ENCODE assay signal across 8 cellular contexts in the genomic region with DNA sequence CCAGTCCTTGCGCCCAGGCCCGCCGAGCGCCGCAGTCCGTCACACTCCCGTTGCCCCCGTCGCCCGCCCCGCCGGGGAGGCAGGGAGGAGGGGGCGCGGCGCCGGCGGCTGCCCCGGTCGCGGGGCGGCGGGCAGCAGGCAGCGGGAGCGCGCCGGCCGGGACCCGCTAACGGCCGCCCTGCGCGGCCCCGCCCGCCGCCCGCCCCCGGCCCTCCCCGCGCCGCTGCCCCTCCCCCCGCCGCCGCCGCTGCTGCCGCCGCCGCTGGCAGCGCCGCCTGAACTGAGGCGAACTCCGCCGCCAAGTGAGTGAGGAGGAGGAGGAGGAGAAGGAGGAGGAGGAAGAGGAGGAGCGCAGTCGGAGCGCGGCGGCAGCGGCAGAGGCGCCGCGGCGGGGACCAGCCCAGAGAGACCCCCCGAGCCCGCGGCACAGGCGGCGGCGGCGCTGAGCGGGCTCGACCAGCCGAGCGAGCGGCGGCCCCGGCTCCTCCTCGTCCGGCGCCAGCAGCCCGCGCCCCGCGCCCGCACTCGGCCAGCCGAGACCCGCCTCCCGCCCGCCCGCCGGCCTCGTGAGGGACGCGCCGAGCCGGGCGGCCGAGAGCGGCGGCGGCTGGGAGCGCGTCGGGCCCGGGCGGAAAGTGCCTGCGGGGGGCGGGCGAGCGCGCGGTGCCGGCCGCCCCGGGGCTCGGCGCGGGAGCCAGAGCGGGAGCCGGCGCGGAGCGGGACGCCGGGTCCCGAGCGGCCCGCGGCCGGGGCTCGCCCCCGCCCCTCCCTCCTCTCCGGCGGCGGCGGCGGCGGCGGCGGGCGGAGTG. TPM values are rescaled to one million over a fixed set of nuclear protein-coding genes. Genes with fewer than 3 reads are reported as not detected.
A peak's percentile ranks its signal among the peaks of the same experiment; 100 is the strongest.
DNase-seq lines count a peak whose midpoint lies in the region; ATAC-seq and TF ChIP-seq lines count a peak whose summit lies in the region.

A gene (plus strand): TSS at position 352 of the 809 bp plus-strand sequence. CDS start 476 bp downstream, outside the sequence.

- POLR2A ChIA-PET in OCI-LY7 (lab: Charles Lee), result interaction anchor here (0.6 to 1.3 kb wide), 4 partner anchors 8 to 427 kb away, joined by 3 to 9 read pairs (median 5); no protein-coding TSS in a partner anchor

- DNase-seq in AG08396 (ENCODE audit: low spot score) (peak; percentile 81), OCI-LY7 (ENCODE audit: low spot score) (peak; percentile 75), esophagus squamous epithelium (lab: John Stamatoyannopoulos, UW) (peak; percentile 11), naive B cell (peak; percentile 76)
- DNase-seq in activated T-cell treated with anti-CD3 and anti-CD28 coated beads, Interleukin-2, amount 50 U/mL, for 4 hours, result peak; percentile 83
- peak; percentile 67 to 86 for DNase-seq in stimulated activated effector memory CD8-positive, alpha-beta T cell treated with anti-CD3 and anti-CD28 coated beads, Interleukin-12 subunit alpha, Interleukin-12 subunit beta, amount 100 ng/mL, for 72 hours (ENCODE audit: low spot score in 2 of 2)

- H3K36me3 Mint-ChIP-seq in activated T-cell treated with anti-CD3 and anti-CD28 coated beads, Interleukin-2, amount 50 U/mL, for 4 hours (ENCODE audit: insufficient read depth), result no peaks in the 10 kb centered on the region
- no peaks in the 10 kb centered on the region for H3K36me3 Mint-ChIP-seq in naive B cell
- peaks cover 13% of the 10 kb centered on the region for H3K36me3 Mint-ChIP-seq in stimulated activated effector memory CD8-positive, alpha-beta T cell treated with anti-CD3 and anti-CD28 coated beads, Interleukin-12 subunit alpha, Interleukin-12 subunit beta, amount 100 ng/mL, for 72 hours

- peak; percentile 33 for ATAC-seq in HG03159 (IDR thresholded peaks at IDR 0.05; ENCODE audit: unreplicated experiment)
- peak; percentile 58 to 63 for ATAC-seq in activated T-cell treated with anti-CD3 and anti-CD28 coated beads, Interleukin-2, amount 50 U/mL, for 4 hours
- ATAC-seq in naive B cell (ENCODE audit: low read depth in 2 of 2), result peak; percentile 37 to 39
- ATAC-seq in stimulated activated effector memory CD8-positive, alpha-beta T cell treated with anti-CD3 and anti-CD28 coated beads, Interleukin-12 subunit alpha, Interleukin-12 subunit beta, amount 100 ng/mL, for 72 hours, result peak; percentile 69

- H3K27me3 Mint-ChIP-seq in activated T-cell treated with anti-CD3 and anti-CD28 coated beads, Interleukin-2, amount 50 U/mL, for 4 hours (ENCODE audit: low read depth), result no peaks in the 10 kb centered on the region
- H3K27me3 Mint-ChIP-seq in naive B cell, result peaks cover 0 to 5% (median 3%) of the 10 kb centered on the region in 3 donors

- BruUV-seq in OCI-LY7 (replicated peaks; lab: Mats Ljungman, UMichigan), result no TSS peak

- H3K36me3 ChIP-seq in OCI-LY7 (ENCODE audit: insufficient read depth, low read length), result no peaks in the 10 kb centered on the region
- H3K36me3 ChIP-seq in esophagus squamous epithelium, result no peaks in the 10 kb centered on the region

- H3K9me2 ChIP-seq in OCI-LY7 (ENCODE audit: insufficient read depth, low read length), result no peaks in the 10 kb centered on the region

- H3K9me3 ChIP-seq in OCI-LY7 (ENCODE audit: low read length) (no peaks in the 10 kb centered on the region), esophagus squamous epithelium (no peaks in the 10 kb centered on the region)

- H3K4me1 ChIP-seq in OCI-LY7 (ENCODE audit: insufficient read depth, low read length, poor library complexity, severe bottlenecking) (peaks cover 18% of the 10 kb centered on the region), esophagus squamous epithelium (peaks cover 0 to 36% (median 9%) of the 10 kb centered on the region in 3 donors)

- no peaks in the 10 kb centered on the region for H3K27me3 ChIP-seq in esophagus squamous epithelium

- TF ChIP-seq CTCF in OCI-LY7 (conservative IDR thresholded peaks at IDR 0.05; ENCODE audit: low read length) (no peak), esophagus squamous epithelium (IDR thresholded peaks at IDR 0.05) (no peak)

- peaks cover 33% of the 10 kb centered on the region for H4K20me1 ChIP-seq in OCI-LY7 (ENCODE audit: insufficient read depth, low read length)

- H2AFZ ChIP-seq in OCI-LY7 (ENCODE audit: low read length), result peak within 1 kb of the TSS; percentile 67

- peak within 1 kb of the TSS; percentile 93 to 96 (median 95) for H3K27ac Mint-ChIP-seq in naive B cell
- peak within 1 kb of the TSS; percentile 89 for H3K27ac Mint-ChIP-seq in stimulated activated effector memory CD8-positive, alpha-beta T cell treated with anti-CD3 and anti-CD28 coated beads, Interleukin-12 subunit alpha, Interleukin-12 subunit beta, amount 100 ng/mL, for 72 hours

- peak within 1 kb of the TSS; percentile 94 for H3K4me2 ChIP-seq in OCI-LY7 (ENCODE audit: low read length)

- in situ Hi-C loops in GM18951 (cut with MboI; ENCODE audit: low sequenced_read_pairs, unreplicated experiment), result no loop called here

- intact Hi-C loops in OCI-LY7 (cut with micrococcal nuclease; ENCODE audit: unreplicated experiment), result loop anchor here (5.0 kb wide), 3 partner anchors 343 to 693 kb away; a partner anchor contains a TSS
- intact Hi-C loops in esophagus squamous epithelium (cut with DNase I), result loop anchor here (10.0 kb wide), 1 partner anchor 560 kb away; no protein-coding TSS in a partner anchor

- peak; percentile 77 for TF ChIP-seq POLR2A in GM18951 (IDR thresholded peaks at IDR 0.05; ENCODE audit: extremely low read depth, insufficient read depth, insufficient read length)
- TF ChIP-seq POLR2A in esophagus squamous epithelium (IDR thresholded peaks at IDR 0.05), result peak in 2 of 4 donors; percentile 83 to 88

- H3K4me1 Mint-ChIP-seq in activated T-cell treated with anti-CD3 and anti-CD28 coated beads, Interleukin-2, amount 50 U/mL, for 4 hours (ENCODE audit: low read depth), result peaks cover 36% of the 10 kb centered on the region
- peaks cover 37 to 54% (median 39%) of the 10 kb centered on the region in 3 donors for H3K4me1 Mint-ChIP-seq in naive B cell
- peaks cover 41% of the 10 kb centered on the region for H3K4me1 Mint-ChIP-seq in stimulated activated effector memory CD8-positive, alpha-beta T cell treated with anti-CD3 and anti-CD28 coated beads, Interleukin-12 subunit alpha, Interleukin-12 subunit beta, amount 100 ng/mL, for 72 hours

- H3K27ac ChIP-seq in OCI-LY7 (ENCODE audit: low read depth, low read length, poor library complexity, severe bottlenecking) (peak within 1 kb of the TSS; percentile 74), esophagus squamous epithelium (peak within 1 kb of the TSS; percentile 98 to 100 (median 100))

- peaks cover 40% of the 10 kb centered on the region for H3K79me2 ChIP-seq in OCI-LY7 (ENCODE audit: insufficient read depth, low read depth, low read length)

- CTCF ChIA-PET in OCI-LY7 (lab: Charles Lee; ENCODE audit: unreplicated experiment), result no interaction called here

- H3K9me3 Mint-ChIP-seq in activated T-cell treated with anti-CD3 and anti-CD28 coated beads, Interleukin-2, amount 50 U/mL, for 4 hours, result no peaks in the 10 kb centered on the region
- H3K9me3 Mint-ChIP-seq in naive B cell, result peaks cover 0 to 2% (median 0%) of the 10 kb centered on the region in 7 donors
- H3K9me3 Mint-ChIP-seq in stimulated activated effector memory CD8-positive, alpha-beta T cell treated with anti-CD3 and anti-CD28 coated beads, Interleukin-12 subunit alpha, Interleukin-12 subunit beta, amount 100 ng/mL, for 72 hours, result no peaks in the 10 kb centered on the region

- H3K4me3 Mint-ChIP-seq in activated T-cell treated with anti-CD3 and anti-CD28 coated beads, Interleukin-2, amount 50 U/mL, for 4 hours, result peak within 1 kb of the TSS; percentile 82
- peak within 1 kb of the TSS; percentile 87 to 97 (median 92) for H3K4me3 Mint-ChIP-seq in naive B cell
- peak within 1 kb of the TSS; percentile 90 for H3K4me3 Mint-ChIP-seq in stimulated activated effector memory CD8-positive, alpha-beta T cell treated with anti-CD3 and anti-CD28 coated beads, Interleukin-12 subunit alpha, Interleukin-12 subunit beta, amount 100 ng/mL, for 72 hours

- H3K4me3 ChIP-seq in OCI-LY7 (ENCODE audit: low read depth, low read length, poor library complexity, severe bottlenecking), result peak within 1 kb of the TSS; percentile 84
- peak within 1 kb of the TSS; percentile 88 to 100 (median 97) for H3K4me3 ChIP-seq in esophagus squamous epithelium

- 0% methylated on average over 4 of the region's 141 CpGs; no CpG with 5 or more reads in 1 of the 2 donors for WGBS in esophagus squamous epithelium, 2 donors

RNA-seq across cellular contexts. Expression of the gene that starts here (rescaled TPM):
- total RNA-seq in OCI-LY7 (2014; rRNA removed; shearing (Covaris generic)), result 54.4 and 55.4 TPM in 2 replicates
- total RNA-seq in OCI-LY7 (2022) (72.7 and 74.5 TPM in 2 replicates), esophagus squamous epithelium (100 to 1,000 TPM in 1 of 4 donors, 10 to 100 TPM in 3; 46.2 to 149 (median 65.4) TPM)
- total RNA-seq in activated T-cell treated with anti-CD3 and anti-CD28 coated beads, Interleukin-2, amount 50 U/mL, for 4 hours, result 10 to 100 TPM; 58.6 to 65.4 (median 61.2) TPM
- polyA plus RNA-seq in naive B cell (ENCODE audit: low read depth in 6 of 6), result 10 to 100 TPM; 20.4 to 67.9 (median 26.6) TPM

Comparison
In these comparisons a context has a peak if more than half of its experiments do, and no peak if none do; other contexts are left out.
1. Peak in every context shown above with its lines: DNase-seq, ATAC-seq, H3K4me3 ChIP-seq and H3K27ac ChIP-seq.
2. DNase-seq: peak in every context shown above with its lines; median percentile 83 in activated T-cell treated with anti-CD3 and anti-CD28 coated beads, Interleukin-2, amount 50 U/mL, for 4 hours; 81 in AG08396; 76 in stimulated activated effector memory CD8-positive, alpha-beta T cell treated with anti-CD3 and anti-CD28 coated beads, Interleukin-12 subunit alpha, Interleukin-12 subunit beta, amount 100 ng/mL, for 72 hours; 76 in naive B cell; 75 in OCI-LY7; 11 in esophagus squamous epithelium.